ENCODE assay signal across 1 cellular context in genomic region chr12:58547217-58547616, GRCh38.
TF ChIP-seq lines count a peak whose summit lies in the region.

No MANE protein-coding gene starts in this region.

TF ChIP-seq in IMR-90, 13 proteins besides CTCF, POLR2A, EP300 and RAD21 (continued from another document):
- TF ChIP-seq USF2 (IDR thresholded peaks at IDR 0.05; ENCODE audit: low read depth, low read length), result no peak
